In genomic region chr4:81617569-81617968, GRCh38 we compare ENCODE assay signal across 22 cellular contexts.
"Had no signal": no experiment of that assay in that cellular context is flagged by ENCODE, and none has a peak within 500 bp of the region (broad histone marks: within the 10 kb centered on the region; RNA-seq: fewer than 3 reads in every experiment).

No MANE protein-coding gene starts in this region.

- H3K9me3 ChIP-seq: colonic mucosa, esophagus muscularis mucosa, gastroesophageal sphincter, heart left ventricle, left lung, lower lobe of right lung had no signal

- H3K27me3 ChIP-seq: colonic mucosa, esophagus muscularis mucosa, gastroesophageal sphincter, heart left ventricle, hepatocyte, left lung had no signal

- ATAC-seq: effector memory CD8-positive, alpha-beta T cell; foreskin keratinocyte; gastroesophageal sphincter; heart left ventricle; left lung; left ventricle myocardium superior; lower lobe of right lung; naive thymus-derived CD4-positive, alpha-beta T cell had no signal

- H3K36me3 ChIP-seq: colonic mucosa, esophagus muscularis mucosa, gastroesophageal sphincter, heart left ventricle, left lung, lower lobe of right lung had no signal

- H3K27ac ChIP-seq: colonic mucosa, esophagus muscularis mucosa, foreskin keratinocyte, gastroesophageal sphincter, heart left ventricle, hepatocyte, left lung, lower lobe of right lung had no signal

- DNase-seq: colonic mucosa; cortex of kidney; effector CD8-positive, alpha-beta T cell; effector memory CD8-positive, alpha-beta T cell; endodermal cell; foreskin keratinocyte; heart left ventricle; hypothalamus; immature natural killer cell; islet precursor cell; kidney; kidney glomerular epithelial cell; left lung; left ventricle myocardium superior; lower lobe of right lung; mesenchymal stem cell; naive thymus-derived CD4-positive, alpha-beta T cell had no signal

- FAIRE-seq: endometrium, frontal cortex, kidney had no signal

- H3K4me3 ChIP-seq: colonic mucosa, esophagus muscularis mucosa, gastroesophageal sphincter, heart left ventricle, hepatocyte, left lung, lower lobe of right lung had no signal

- H3K4me1 ChIP-seq: colonic mucosa, esophagus muscularis mucosa, gastroesophageal sphincter, heart left ventricle, left lung, lower lobe of right lung had no signal
